1 cellular context compared by ENCODE assay signal in the genomic region with DNA sequence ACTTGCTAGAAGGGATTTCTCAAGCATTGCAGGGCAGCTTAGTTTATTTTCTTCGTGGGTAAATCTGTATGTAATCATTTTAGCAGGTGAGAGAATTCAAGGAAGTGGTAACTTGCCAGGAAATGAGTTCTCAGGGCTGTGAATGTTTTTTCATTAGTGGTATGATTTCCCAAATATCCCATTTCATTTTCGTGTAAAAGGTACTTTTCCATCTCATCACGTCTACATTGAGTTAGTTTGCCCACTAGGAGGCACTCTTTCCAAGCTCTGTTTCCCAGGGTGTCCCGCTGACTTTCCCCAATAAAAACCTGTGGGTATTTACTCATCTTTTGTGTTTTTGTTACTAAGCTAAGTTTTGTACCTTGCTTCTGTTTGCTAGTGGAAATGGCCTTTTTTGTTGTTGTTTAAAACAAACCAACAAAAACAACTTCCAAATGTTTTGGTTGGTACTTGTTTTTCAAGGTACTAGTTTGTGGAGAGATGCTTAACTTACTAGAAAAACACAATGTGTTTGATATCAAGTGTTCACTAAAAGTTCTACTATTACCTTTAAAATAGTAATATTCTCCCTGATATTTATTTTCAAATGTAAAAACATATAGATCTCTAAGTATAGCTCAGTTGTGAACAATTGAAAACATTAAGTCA.
TF ChIP-seq lines count a peak whose summit lies in the region.

No MANE protein-coding gene starts in this region.

TF ChIP-seq in HepG2, 621 proteins besides CTCF, POLR2A, EP300 and RAD21 (continued from another document):
- TF ChIP-seq RXRB (CRISPR knock-in tag; IDR thresholded peaks at IDR 0.05; ENCODE audit: borderline replicate concordance) = peak; percentile 29; the same call in 1 of the 2 replicates
- no peak for TF ChIP-seq ZNF777 (CRISPR knock-in tag; IDR thresholded peaks at IDR 0.05)
- TF ChIP-seq GATAD1 (CRISPR knock-in tag; IDR thresholded peaks at IDR 0.05) = 0 out of 2 replicates have a peak, but pooled peaks have one; percentile 24
- TF ChIP-seq THAP11 (CRISPR knock-in tag; IDR thresholded peaks at IDR 0.05) = peak; percentile 32; the same call in 1 of the 2 replicates
- no peak for TF ChIP-seq SALL2 (CRISPR knock-in tag; IDR thresholded peaks at IDR 0.05)
- TF ChIP-seq KLF13 (CRISPR knock-in tag; IDR thresholded peaks at IDR 0.05) = no peak
- TF ChIP-seq ZNF780A (CRISPR knock-in tag; IDR thresholded peaks at IDR 0.05) = no peak
- no peak for TF ChIP-seq IKZF4 (CRISPR knock-in tag; IDR thresholded peaks at IDR 0.05; ENCODE audit: borderline replicate concordance, low read depth, not compliant biosample characterization)
- TF ChIP-seq SMC3 (IDR thresholded peaks at IDR 0.05; ENCODE audit: low read length) = peak; percentile 95
- no peak for TF ChIP-seq KMT2A (CRISPR knock-in tag; IDR thresholded peaks at IDR 0.05)
- TF ChIP-seq, protein P1, sequence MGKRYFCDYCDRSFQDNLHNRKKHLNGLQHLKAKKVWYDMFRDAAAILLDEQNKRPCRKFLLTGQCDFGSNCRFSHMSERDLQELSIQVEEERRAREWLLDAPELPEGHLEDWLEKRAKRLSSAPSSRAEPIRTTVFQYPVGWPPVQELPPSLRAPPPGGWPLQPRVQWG (CRISPR knock-in tag; IDR thresholded peaks at IDR 0.05; ENCODE audit: borderline replicate concordance, low read depth) = no peak
- peak; percentile 82 for TF ChIP-seq STAG1 (CRISPR knock-in tag; IDR thresholded peaks at IDR 0.05)
- TF ChIP-seq, protein P2, sequence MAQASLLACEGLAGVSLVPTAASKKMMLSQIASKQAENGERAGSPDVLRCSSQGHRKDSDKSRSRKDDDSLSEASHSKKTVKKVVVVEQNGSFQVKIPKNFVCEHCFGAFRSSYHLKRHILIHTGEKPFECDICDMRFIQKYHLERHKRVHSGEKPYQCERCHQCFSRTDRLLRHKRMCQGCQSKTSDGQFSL (CRISPR knock-in tag; IDR thresholded peaks at IDR 0.05) = no peak
- TF ChIP-seq KAT8 (CRISPR knock-in tag; IDR thresholded peaks at IDR 0.05) = 0 out of 2 replicates have a peak, but pooled peaks have one; percentile 26
- TF ChIP-seq SP140L (CRISPR knock-in tag; IDR thresholded peaks at IDR 0.05; ENCODE audit: borderline replicate concordance) = peak; percentile 66; the same call in 1 of the 2 replicates
- TF ChIP-seq ZNF430 (CRISPR knock-in tag; IDR thresholded peaks at IDR 0.05) = no peak
- TF ChIP-seq SMYD3 (CRISPR knock-in tag; IDR thresholded peaks at IDR 0.05) = peak; percentile 71; the same call in 1 of the 2 replicates
- TF ChIP-seq BCL6 (CRISPR knock-in tag; IDR thresholded peaks at IDR 0.05) = peak; percentile 8; the same call in 1 of the 2 replicates
- TF ChIP-seq STAT5B (CRISPR knock-in tag; IDR thresholded peaks at IDR 0.05) = no peak
- no peak for TF ChIP-seq TCF7 (IDR thresholded peaks at IDR 0.05; ENCODE audit: low read depth)
- no peak for TF ChIP-seq ZNF136 (CRISPR knock-in tag; IDR thresholded peaks at IDR 0.05; ENCODE audit: low read depth)
- TF ChIP-seq MIXL1 (CRISPR knock-in tag; IDR thresholded peaks at IDR 0.05) = 0 out of 2 replicates have a peak, but pooled peaks have one; percentile 18
- no peak for TF ChIP-seq ZNF138 (CRISPR knock-in tag; IDR thresholded peaks at IDR 0.05; ENCODE audit: low read depth)
- 0 out of 2 replicates have a peak, but pooled peaks have one; percentile 23 for TF ChIP-seq ZGPAT (CRISPR knock-in tag; IDR thresholded peaks at IDR 0.05)
- no peak for TF ChIP-seq ZBTB21 (CRISPR knock-in tag; IDR thresholded peaks at IDR 0.05)
- no peak for TF ChIP-seq ATAD3A (CRISPR knock-in tag; IDR thresholded peaks at IDR 0.05)
- no peak for TF ChIP-seq ZNF24 (IDR thresholded peaks at IDR 0.05)
- TF ChIP-seq GZF1 (CRISPR knock-in tag; IDR thresholded peaks at IDR 0.05) = no peak
- peak; percentile 27; the same call in 1 of the 2 replicates for TF ChIP-seq GATAD2A (CRISPR knock-in tag; IDR thresholded peaks at IDR 0.05)
- 0 out of 2 replicates have a peak, but pooled peaks have one; percentile 31 for TF ChIP-seq ZSCAN9 (CRISPR knock-in tag; IDR thresholded peaks at IDR 0.05; ENCODE audit: borderline replicate concordance)
